In genomic region chr15:90002428-90002844, GRCh38 we compare ENCODE assay signal across 8 cellular contexts. TPM values are rescaled to one million over a fixed set of nuclear protein-coding genes. Genes with fewer than 3 reads are reported as not detected.
DNase-seq lines count a peak whose midpoint lies in the region; ATAC-seq, FAIRE-seq and TF ChIP-seq lines count a peak whose summit lies in the region.

No MANE protein-coding gene starts in this region.

- H3K27me3 Mint-ChIP-seq in IgD-negative memory B cell, result no peaks in the 10 kb centered on the region
- no peaks in the 10 kb centered on the region for H3K27me3 Mint-ChIP-seq in activated CD4-positive, alpha-beta T cell treated with anti-CD3 and anti-CD28 coated beads, Interleukin-2, amount 10 ng/mL, durations not matched to agents 24 days and 14 days

- no peaks in the 10 kb centered on the region for H3K9me3 Mint-ChIP-seq in IgD-negative memory B cell
- no peaks in the 10 kb centered on the region for H3K9me3 Mint-ChIP-seq in activated CD4-positive, alpha-beta T cell treated with anti-CD3 and anti-CD28 coated beads, Interleukin-2, amount 10 ng/mL, durations not matched to agents 24 days and 14 days

- peak; percentile 21 to 32; a peak in 4 of 6 replicates for ATAC-seq in A549
- ATAC-seq in upper lobe of right lung, result peak; percentile 25
- no peak for ATAC-seq in GM21526 (IDR thresholded peaks at IDR 0.05; ENCODE audit: low FRiP score, unreplicated experiment)

- intact Hi-C loops in activated CD4-positive, alpha-beta T cell treated with anti-CD3 and anti-CD28 coated beads, Interleukin-2, amount 10 ng/mL, durations not matched to agents 24 days and 14 days (cut with micrococcal nuclease), result loop anchor here (1.0 to 5.0 kb wide), 2 partner anchors 70 to 109 kb away; partner anchors contain the start of gene AP3S2
- intact Hi-C loops in upper lobe of right lung (cut with DNase I), result no loop called here

- no peak for TF ChIP-seq POLR2A in A549 (IDR thresholded peaks at IDR 0.05; ENCODE audit: low read length)

- POLR2A ChIA-PET in A549 (lab: Yijun Ruan, JAX), result interaction anchor here (1.0 kb wide), 1 partner anchor 14 kb away, joined by 3 read pairs; no protein-coding TSS in a partner anchor

- WGBS in A549 (ENCODE audit: missing lambda C conversion rate), result 10% methylated on average over 24 of the region's 27 CpGs

- H3K27me3 ChIP-seq in muscle layer of duodenum (ENCODE audit: low read depth, low read length), result no peaks in the 10 kb centered on the region
- no peaks in the 10 kb centered on the region for H3K27me3 ChIP-seq in upper lobe of right lung

- DNase-seq in A549 (ENCODE audit: low read depth in 1 of 2, low spot score in 1 of 2), result peak; percentile 56 to 71
- peak; percentile 71 for DNase-seq in GM13976 (ENCODE audit: low spot score)
- peak; percentile 80 for DNase-seq in activated CD4-positive, alpha-beta T cell treated with anti-CD3 and anti-CD28 coated beads, Interleukin-2, amount 10 ng/mL, durations not matched to agents 24 days and 14 days
- DNase-seq in epithelial cell of prostate (ENCODE audit: low read depth, low spot score), result no peak
- DNase-seq in upper lobe of right lung, result peak; percentile 78

- no peak for TF ChIP-seq EP300 in A549 (IDR thresholded peaks at IDR 0.05)

- H3K4me1 Mint-ChIP-seq in IgD-negative memory B cell, result peaks cover 19 to 27% (median 25%) of the 10 kb centered on the region in 3 donors
- H3K4me1 Mint-ChIP-seq in activated CD4-positive, alpha-beta T cell treated with anti-CD3 and anti-CD28 coated beads, Interleukin-2, amount 10 ng/mL, durations not matched to agents 24 days and 14 days, result peaks cover 46% of the 10 kb centered on the region

- H3K4me3 ChIP-seq in A549 (peak overlapping the region; percentile 85), muscle layer of duodenum (ENCODE audit: low read depth in 1 of 2, low read length in 2 of 2) (peak overlapping the region; percentile 77 to 82), upper lobe of right lung (peak overlapping the region; percentile 76)

- H3K27ac Mint-ChIP-seq in IgD-negative memory B cell, result peak overlapping the region; percentile 80 to 90 (median 89)
- H3K27ac Mint-ChIP-seq in activated CD4-positive, alpha-beta T cell treated with anti-CD3 and anti-CD28 coated beads, Interleukin-2, amount 10 ng/mL, durations not matched to agents 24 days and 14 days, result peak overlapping the region; percentile 92

- H3K9me3 ChIP-seq in A549 (no peaks in the 10 kb centered on the region), muscle layer of duodenum (ENCODE audit: control insufficient read depth in 1 of 2, low read length in 2 of 2) (no peaks in the 10 kb centered on the region), upper lobe of right lung (no peaks in the 10 kb centered on the region)

- CTCF ChIA-PET in A549 (lab: Yijun Ruan, JAX), result interaction anchor here (0.7 to 4.6 kb wide), 4 partner anchors 15 to 232 kb away, joined by 3 to 31 read pairs (median 6); partner anchors contain the start of genes CIB1 and GDPGP1

- peaks cover 66% of the 10 kb centered on the region for H3K4me1 ChIP-seq in A549
- H3K4me1 ChIP-seq in muscle layer of duodenum (ENCODE audit: control insufficient read depth in 1 of 2, insufficient read depth in 2 of 2, low read length in 2 of 2), result peaks cover 22 to 37% of the 10 kb centered on the region in 2 donors
- H3K4me1 ChIP-seq in upper lobe of right lung, result peaks cover 46% of the 10 kb centered on the region

- H3K36me3 ChIP-seq in muscle layer of duodenum (ENCODE audit: control insufficient read depth in 1 of 2, insufficient read depth in 2 of 2, low read length in 2 of 2) (no peaks in the 10 kb centered on the region), upper lobe of right lung (no peaks in the 10 kb centered on the region)

- FAIRE-seq in A549 (lab: Jason Lieb, UNC), result no peak

- H3K27ac ChIP-seq in A549 (peak overlapping the region; percentile 93 to 97), epithelial cell of prostate (peak overlapping the region; percentile 100), muscle layer of duodenum (ENCODE audit: low read length) (peak overlapping the region; percentile 86), upper lobe of right lung (peak overlapping the region; percentile 91)

- H3K36me3 Mint-ChIP-seq in IgD-negative memory B cell, result peaks cover 5% of the 10 kb centered on the region
- H3K36me3 Mint-ChIP-seq in activated CD4-positive, alpha-beta T cell treated with anti-CD3 and anti-CD28 coated beads, Interleukin-2, amount 10 ng/mL, durations not matched to agents 24 days and 14 days (ENCODE audit: low read depth), result peaks cover 18% of the 10 kb centered on the region

- H3K4me3 Mint-ChIP-seq in IgD-negative memory B cell, result peak overlapping the region; percentile 83 to 94 (median 88)
- H3K4me3 Mint-ChIP-seq in activated CD4-positive, alpha-beta T cell treated with anti-CD3 and anti-CD28 coated beads, Interleukin-2, amount 10 ng/mL, durations not matched to agents 24 days and 14 days, result peak overlapping the region; percentile 88

- TF ChIP-seq CTCF in A549 (IDR thresholded peaks at IDR 0.05) (no peak), GM13976 (IDR thresholded peaks at IDR 0.05; ENCODE audit: borderline replicate concordance, control extremely low read depth, extremely low read depth, insufficient read depth, missing control alignments) (no peak), upper lobe of right lung (IDR thresholded peaks at IDR 0.05) (no peak)

- H3K4me2 ChIP-seq in A549, result peak overlapping the region; percentile 80

- TF ChIP-seq RAD21 in A549 (conservative IDR thresholded peaks at IDR 0.05 in 1 of 2, IDR thresholded peaks at IDR 0.05 in 1 of 2), result no peak

- in situ Hi-C loops in GM13976 (cut with MboI; ENCODE audit: low sequenced_read_pairs, unreplicated experiment), result no loop called here

TF ChIP-seq in A549, 52 proteins besides CTCF, POLR2A, EP300 and RAD21:
- TF ChIP-seq USF2 (IDR thresholded peaks at IDR 0.05) (no peak), ZSCAN20 (CRISPR knock-in tag; IDR thresholded peaks at IDR 0.05) (no peak), EHMT2 (IDR thresholded peaks at IDR 0.05; ENCODE audit: low read depth) (no peak), FOSB (CRISPR knock-in tag; IDR thresholded peaks at IDR 0.05) (no peak)

RNA-seq across cellular contexts. Expression of gene ZNF710, which starts 1.3 kb away (rescaled TPM):
- polyA plus RNA-seq in A549 (2011; rRNA removed), result 2.6 and 5.0 TPM in 2 replicates
- polyA plus RNA-seq in A549 (2012; cell fraction: cytosol; rRNA removed), result 4.3 and 6.4 TPM in 2 replicates
- polyA plus RNA-seq in A549 (2012; cell fraction: nucleus; rRNA removed), result 13.5 and 14.4 TPM in 2 replicates
- polyA plus RNA-seq in A549 (2017; fragmentation: RNase III; extraction: RNeasy Plus Mini Kit Qiagen cat#74134 plus additional on column Dnase treatment), result 7.2 to 10.2 TPM (median 7.8 TPM) in 3 replicates
- polyA minus RNA-seq in A549 (2011; rRNA and poly(A)+ RNA removed), result 3.7 and 8.3 TPM in 2 replicates
- 3.6 TPM for polyA plus RNA-seq in IgD-negative memory B cell
- 28.3 and 29.3 TPM in 2 replicates for total RNA-seq in activated CD4-positive, alpha-beta T cell treated with anti-CD3 and anti-CD28 coated beads, Interleukin-2, amount 10 ng/mL, durations not matched to agents 24 days and 14 days
- total RNA-seq in upper lobe of right lung, result 47.9 TPM
